ENCODE assay signal across 18 cellular contexts in the genomic region with DNA sequence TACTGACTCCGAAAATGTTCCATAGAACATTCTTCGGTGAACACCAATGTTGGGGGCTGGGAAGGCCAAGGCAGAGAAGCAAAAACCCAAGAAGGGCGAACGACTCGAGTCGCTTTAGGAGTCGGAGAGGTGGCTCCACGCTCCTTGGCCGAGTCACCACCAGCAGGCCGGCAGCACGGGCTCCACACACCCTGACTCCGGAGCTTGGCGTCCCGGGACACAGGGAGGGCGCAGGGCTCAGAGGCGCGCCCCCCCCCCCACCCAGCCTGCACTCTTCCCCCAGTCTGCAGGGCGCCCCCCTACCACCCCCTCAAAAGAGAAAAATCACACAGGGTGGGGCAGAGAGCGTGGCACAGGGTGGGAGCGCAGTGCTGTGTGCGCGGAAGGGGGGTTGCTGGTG. TPM values are rescaled to one million over a fixed set of nuclear protein-coding genes. Genes with fewer than 3 reads are reported as not detected.
DNase-seq lines count a peak whose midpoint lies in the region; ATAC-seq, FAIRE-seq and TF ChIP-seq lines count a peak whose summit lies in the region.
"Had no signal": no experiment of that assay in that cellular context is flagged by ENCODE, and none has a peak within 500 bp of the region (broad histone marks: within the 10 kb centered on the region; RNA-seq: fewer than 3 reads in every experiment).

No MANE protein-coding gene starts in this region.

- no peak overlapping the region for H3K9ac ChIP-seq in HCT116 (ENCODE audit: low read length)
- no peak overlapping the region for H3K9ac ChIP-seq in H1 (replicated peaks in 1 of 4; ENCODE audit: extremely low read depth in 1 of 4, low read depth in 3 of 4, low read length in 3 of 4)
- H3K9ac ChIP-seq in trophoblast cell (ENCODE audit: low read length), result no peak overlapping the region
- H3K9ac ChIP-seq in MM.1S (ENCODE audit: low read length), result no peak overlapping the region
- H3K9ac ChIP-seq: BLaER1 had no signal

- POLR2A ChIA-PET in HCT116 (lab: Charles Lee), result no interaction called here
- POLR2A ChIA-PET in H1 (lab: Charles Lee; ENCODE audit: partially characterized antibody), result interaction anchor here (0.6 to 1.6 kb wide), 3 partner anchors 51 to 125 kb away, joined by 3 to 4 read pairs (median 3); no protein-coding TSS in a partner anchor

- no peak overlapping the region for H2BK15ac ChIP-seq in H1 (ENCODE audit: low read length)

- no peak for TF ChIP-seq POLR2A in HCT116 (IDR thresholded peaks at IDR 0.05; ENCODE audit: borderline replicate concordance, extremely low read depth, insufficient read depth, insufficient read length)
- no peak for TF ChIP-seq POLR2A in H1 (IDR thresholded peaks at IDR 0.05; ENCODE audit: control extremely low read depth in 1 of 2, low read depth in 2 of 2, low read length in 2 of 2)

- H3K4me1 ChIP-seq in HCT116 (ENCODE audit: control insufficient read depth in 1 of 2, insufficient read depth in 2 of 2, low read length in 2 of 2) (peaks cover 0 to 5% of the 10 kb centered on the region in 2 experiments; a peak in 1 of 4 replicates), H1 (replicated peaks in 1 of 4; ENCODE audit: control insufficient read depth in 3 of 4, insufficient read depth in 4 of 4, low read length in 3 of 4) (peaks cover 0 to 4% (median 0%) of the 10 kb centered on the region in 4 experiments; a peak in 1 of 7 replicates), trophoblast cell (ENCODE audit: control insufficient read depth in 1 of 2, insufficient read depth in 2 of 2, low read length in 2 of 2) (peaks cover 0 to 2% of the 10 kb centered on the region in 2 experiments), MM.1S (ENCODE audit: low read length) (no peaks in the 10 kb centered on the region)

- no peak overlapping the region for H3K23ac ChIP-seq in H1 (ENCODE audit: insufficient read length)
- H3K23ac ChIP-seq in trophoblast cell (ENCODE audit: low read length), result peak overlapping the region; percentile 52

- no peak overlapping the region for H3K27ac ChIP-seq in HCT116 (ENCODE audit: low read depth, low read length)
- H3K27ac ChIP-seq in H1 (ENCODE audit: low read depth, low read length), result no peak overlapping the region
- no peak overlapping the region for H3K27ac ChIP-seq in trophoblast cell (ENCODE audit: low read depth, low read length)
- no peak overlapping the region for H3K27ac ChIP-seq in MM.1S (ENCODE audit: low read length)
- H3K27ac ChIP-seq: BLaER1, HL-60 had no signal

- H4K91ac ChIP-seq in H1 (replicated peaks; ENCODE audit: insufficient read length, low read length) (peak overlapping the region; percentile 98), trophoblast cell (ENCODE audit: low read depth, low read length) (no peak overlapping the region)

- CTCF ChIA-PET in HCT116 (lab: Charles Lee) (no interaction called here), H1 (lab: Charles Lee; ENCODE audit: partially characterized antibody) (interaction anchor here (1.0 kb wide), 1 partner anchor 13 kb away, joined by 4 read pairs; no protein-coding TSS in a partner anchor)

- H3K4me2 ChIP-seq in HCT116 (ENCODE audit: low read length) (no peak overlapping the region), H1 (ENCODE audit: insufficient read depth in 1 of 2, low read depth in 2 of 2, low read length in 2 of 2) (no peak overlapping the region), trophoblast cell (ENCODE audit: low read length) (no peak overlapping the region), MM.1S (ENCODE audit: low read depth, low read length) (no peak overlapping the region)
- H3K4me2 ChIP-seq: BLaER1 had no signal

- H2BK12ac ChIP-seq in H1 (ENCODE audit: low read depth, low read length), result no peak overlapping the region
- H2BK12ac ChIP-seq in trophoblast cell (ENCODE audit: low read length), result no peak overlapping the region

- TF ChIP-seq EP300 in H1 (IDR thresholded peaks at IDR 0.05; ENCODE audit: borderline replicate concordance in 1 of 2, low read depth in 2 of 2, low read length in 2 of 2), result no peak

- H2AK5ac ChIP-seq in H1 (ENCODE audit: low read depth, low read length) (peak overlapping the region; percentile 98; the same call in 1 of the 2 replicates), trophoblast cell (ENCODE audit: low read length) (no peak overlapping the region)

- ATAC-seq in HCT116, result 0 out of 2 replicates have a peak, but pooled peaks have one; percentile 7
- no peak for ATAC-seq in GM19324 (IDR thresholded peaks at IDR 0.05; ENCODE audit: low FRiP score, unreplicated experiment)
- no peak for ATAC-seq in GM19397 (IDR thresholded peaks at IDR 0.05; ENCODE audit: unreplicated experiment)
- ATAC-seq: K562 had no signal

- H3K9me2 ChIP-seq in HCT116 (ENCODE audit: insufficient read depth), result no peaks in the 10 kb centered on the region
- H3K9me2 ChIP-seq in MM.1S (replicated peaks; ENCODE audit: insufficient read depth, low read length), result no peaks in the 10 kb centered on the region

- peak; percentile 21 for DNase-seq in activated CD8-positive, alpha-beta memory T cell treated with anti-CD3 and anti-CD28 coated beads for 24 hours
- no peak for DNase-seq in activated CD8-positive, alpha-beta memory T cell treated with anti-CD3 and anti-CD28 coated beads, Interleukin-2, amount 50 U/mL, for 48 hours
- DNase-seq in HCT116 (ENCODE audit: low read depth, low spot score) (no peak), H1 (ENCODE audit: low read depth in 1 of 2, low spot score in 2 of 2) (no peak), trophoblast cell (no peak), MM.1S (no peak)
- DNase-seq: 8988T; CD4-positive, alpha-beta memory T cell; DMS153; DMS79; GDM1 had no signal

- no peaks in the 10 kb centered on the region for H4K20me1 ChIP-seq in HCT116 (ENCODE audit: insufficient read depth)
- H4K20me1 ChIP-seq in H1 (replicated peaks in 1 of 2; ENCODE audit: control insufficient read depth in 1 of 2, insufficient read depth in 2 of 2, low read length in 2 of 2), result peaks cover 0 to 9% of the 10 kb centered on the region in 2 experiments
- H4K20me1 ChIP-seq in MM.1S (ENCODE audit: insufficient read depth, low read length), result no peaks in the 10 kb centered on the region
- H4K20me1 ChIP-seq: BLaER1 had no signal

- H3K4ac ChIP-seq in H1 (replicated peaks; ENCODE audit: insufficient read length, low read depth, low read length) (no peak overlapping the region), trophoblast cell (ENCODE audit: low read depth, low read length) (no peak overlapping the region)

- no peak overlapping the region for H2BK20ac ChIP-seq in H1 (ENCODE audit: low read length)

- H3K23me2 ChIP-seq in H1 (ENCODE audit: low read depth, low read length), result peaks cover 13% of the 10 kb centered on the region

- H3K9me3 ChIP-seq in HCT116 (ENCODE audit: control insufficient read depth in 1 of 2, insufficient read depth in 1 of 2, low read depth in 1 of 2, low read length in 2 of 2) (no peaks in the 10 kb centered on the region; a peak in 1 of 4 replicates), H1 (ENCODE audit: insufficient read depth in 2 of 2, low read depth in 1 of 2, low read length in 1 of 2) (no peaks in the 10 kb centered on the region; a peak in 1 of 4 replicates), trophoblast cell (ENCODE audit: insufficient read depth, low read depth, low read length) (peaks cover 6% of the 10 kb centered on the region), MM.1S (replicated peaks; ENCODE audit: insufficient read depth, low read length) (no peaks in the 10 kb centered on the region)
- H3K9me3 ChIP-seq: BLaER1 had no signal

- peak overlapping the region; percentile 100 for H3K56ac ChIP-seq in H1 (replicated peaks; ENCODE audit: insufficient read length, low read depth, low read length)

- no peak for FAIRE-seq in H1 (lab: Jason Lieb, UNC)
- FAIRE-seq: GM12892, GM18507, K562 had no signal

- intact Hi-C loops in HCT116 (cut with micrococcal nuclease), result no loop called here

- H3K79me2 ChIP-seq in HCT116 (ENCODE audit: insufficient read depth, low read length) (no peaks in the 10 kb centered on the region), H1 (ENCODE audit: control insufficient read depth in 1 of 2, insufficient read depth in 2 of 2, low read length in 2 of 2) (peaks cover 0 to 7% of the 10 kb centered on the region in 2 experiments; a peak in 1 of 4 replicates), trophoblast cell (ENCODE audit: control insufficient read depth, insufficient read depth, low read length, poor library complexity) (no peaks in the 10 kb centered on the region), MM.1S (ENCODE audit: low read length) (no peaks in the 10 kb centered on the region)

- H3K14ac ChIP-seq in H1 (ENCODE audit: insufficient read length), result no peak overlapping the region
- no peak overlapping the region for H3K14ac ChIP-seq in trophoblast cell (ENCODE audit: low read length)

- H2BK120ac ChIP-seq in H1 (replicated peaks; ENCODE audit: low read depth, low read length) (no peak overlapping the region), trophoblast cell (ENCODE audit: insufficient read depth, low read length, poor library complexity) (no peak overlapping the region)

- RAD21 ChIA-PET in HCT116 (lab: Charles Lee; ENCODE audit: low non-redundant PET in 1 of 2, low total read pairs in 2 of 2, uncharacterized antibody in 2 of 2, unreplicated experiment in 2 of 2), result no interaction called here

- H3K27me3 ChIP-seq in HCT116 (ENCODE audit: insufficient read depth, low read length), result no peaks in the 10 kb centered on the region
- H3K27me3 ChIP-seq in H1 (replicated peaks in 1 of 4; ENCODE audit: control insufficient read depth in 3 of 4, extremely low read depth in 1 of 4, insufficient read depth in 3 of 4, low read length in 3 of 4), result no peaks in the 10 kb centered on the region
- H3K27me3 ChIP-seq in trophoblast cell (ENCODE audit: insufficient read depth, low read length), result no peaks in the 10 kb centered on the region
- H3K27me3 ChIP-seq in MM.1S (replicated peaks; ENCODE audit: insufficient read depth, low read length), result no peaks in the 10 kb centered on the region
- H3K27me3 ChIP-seq: BLaER1 had no signal

- H4K5ac ChIP-seq in H1 (ENCODE audit: insufficient read length, low read depth, low read length), result no peak overlapping the region

- no TSS peak for BruUV-seq in HCT116 (replicated peaks; lab: Mats Ljungman, UMichigan)

- H2AFZ ChIP-seq in HCT116 (ENCODE audit: low read depth, low read length, poor library complexity, severe bottlenecking), result no peak overlapping the region
- no peak overlapping the region for H2AFZ ChIP-seq in H1 (ENCODE audit: low read length)
- H2AFZ ChIP-seq in trophoblast cell (ENCODE audit: insufficient read depth, low read length, poor library complexity), result no peak overlapping the region
- H2AFZ ChIP-seq in MM.1S (ENCODE audit: low read length), result no peak overlapping the region

- H4K12ac ChIP-seq in trophoblast cell (ENCODE audit: low read depth, low read length), result no peak overlapping the region

- H2BK5ac ChIP-seq in H1 (ENCODE audit: low read depth, low read length) (no peak overlapping the region; the same call in 1 of the 2 replicates), trophoblast cell (ENCODE audit: low read depth, low read length, poor library complexity) (no peak overlapping the region)

- no peaks in the 10 kb centered on the region for H3F3A ChIP-seq in MM.1S (ENCODE audit: insufficient read depth, low read length)

- H3K79me1 ChIP-seq in H1 (ENCODE audit: low read depth, low read length) (no peaks in the 10 kb centered on the region), trophoblast cell (ENCODE audit: low read length) (no peaks in the 10 kb centered on the region)

- H3K4me3 ChIP-seq in HCT116 (replicated peaks in 1 of 2; ENCODE audit: low read depth in 1 of 2, low read length in 2 of 2), result no peak overlapping the region
- no peak overlapping the region for H3K4me3 ChIP-seq in H1 (ENCODE audit: extremely low read depth in 1 of 4, insufficient read depth in 2 of 4, low read depth in 3 of 4, low read length in 4 of 4)
- peak overlapping the region; percentile 28 for H3K4me3 ChIP-seq in trophoblast cell (ENCODE audit: low read depth, low read length)
- H3K4me3 ChIP-seq in MM.1S (ENCODE audit: low read length), result no peak overlapping the region
- H3K4me3 ChIP-seq: BLaER1, K562 had no signal

- H4K8ac ChIP-seq in H1 (ENCODE audit: extremely low read depth, insufficient read depth, low read length), result no peak overlapping the region
- H4K8ac ChIP-seq in trophoblast cell (ENCODE audit: low read depth, low read length), result no peak overlapping the region

- H3K36me3 ChIP-seq in HCT116 (ENCODE audit: control insufficient read depth in 1 of 2, insufficient read depth in 2 of 2, low read length in 2 of 2) (no peaks in the 10 kb centered on the region), H1 (ENCODE audit: control insufficient read depth in 2 of 4, insufficient read depth in 4 of 4, low read length in 3 of 4) (no peaks in the 10 kb centered on the region; a peak in 1 of 8 replicates), trophoblast cell (ENCODE audit: control insufficient read depth in 1 of 2, insufficient read depth in 2 of 2, low read length in 2 of 2) (no peaks in the 10 kb centered on the region), MM.1S (replicated peaks; ENCODE audit: insufficient read depth, low read length) (no peaks in the 10 kb centered on the region)
- H3K36me3 ChIP-seq: BLaER1 had no signal

- no peak overlapping the region for H3K18ac ChIP-seq in H1 (ENCODE audit: extremely low read depth, low read length)
- no peak overlapping the region for H3K18ac ChIP-seq in trophoblast cell (ENCODE audit: low read length)

- TF ChIP-seq RAD21 in HCT116 (IDR thresholded peaks at IDR 0.05; ENCODE audit: low read depth) (no peak), H1 (IDR thresholded peaks at IDR 0.05 in 1 of 2, conservative IDR thresholded peaks at IDR 0.05 in 1 of 2; ENCODE audit: low read depth in 2 of 2, low read length in 2 of 2) (no peak)

- TF ChIP-seq CTCF in HCT116 (IDR thresholded peaks at IDR 0.05 in 2 of 3, conservative IDR thresholded peaks at IDR 0.05 in 1 of 3; ENCODE audit: borderline replicate concordance in 1 of 3, insufficient read depth in 1 of 3, low read depth in 2 of 3, low read length in 2 of 3) (no peak), H1 (IDR thresholded peaks at IDR 0.05; ENCODE audit: control extremely low read depth in 1 of 3, insufficient read depth in 1 of 3, low read depth in 1 of 3, low read length in 3 of 3) (no peak), MM.1S (IDR thresholded peaks at IDR 0.05; ENCODE audit: low read length) (no peak)

- 93% methylated on average over 12 of the region's 22 CpGs; no CpG with 5 or more reads in 1 of the 2 experiments for WGBS in H1 (ENCODE audit: extremely low coverage in 1 of 2, insufficient coverage in 1 of 2, insufficient read length in 1 of 2, insufficient replicate concordance in 2 of 2, low coverage in 1 of 2, low lambda C conversion rate in 2 of 2, missing lambda C conversion rate in 1 of 2), 2 experiments
- no CpG with 5 or more reads among the region's 22 CpGs for WGBS in trophoblast cell (ENCODE audit: extremely low coverage, insufficient coverage, insufficient read length)

RNA-seq across cellular contexts. Expression of a gene that starts 7.5 kb away (rescaled TPM):
- total RNA-seq in HCT116 (2021; ENCODE audit: unreplicated experiment), result 27.0 TPM
- polyA plus RNA-seq in HCT116 (2012), result 14.9 and 20.5 TPM in 2 replicates
- total RNA-seq in H1 (2021; fragmentation: NEBNext Ultra II Directional; extraction: Animal tissue kit (Norgen Biotek cat#: 25700)), result 32.7 and 40.2 TPM in 2 replicates
- 12.2 and 13.7 TPM in 2 replicates for polyA plus RNA-seq in H1 (2011; rRNA removed)
- polyA plus RNA-seq in H1 (2011; cell fraction: cytosol; rRNA removed), result 19.4 TPM
- 11.4 TPM for polyA plus RNA-seq in H1 (2011; cell fraction: nucleus; rRNA removed)
- polyA plus RNA-seq in H1 (2012, experiment 1 of 2), result 20.8 to 26.7 TPM (median 24.0 TPM) in 4 replicates
- polyA plus RNA-seq in H1 (2012, experiment 2 of 2), result 30.1 TPM
- 25.8 TPM for polyA plus RNA-seq in H1 (2013, experiment 1 of 2)
- 25.8 TPM for polyA plus RNA-seq in H1 (2013, experiment 2 of 2)
- 10.3 and 10.4 TPM in 2 replicates for polyA minus RNA-seq in H1 (2011; rRNA and poly(A)+ RNA removed)
- 8.7 TPM for polyA minus RNA-seq in H1 (2011; cell fraction: cytosol; rRNA and poly(A)+ RNA removed)
- polyA minus RNA-seq in H1 (2011; cell fraction: nucleus; rRNA and poly(A)+ RNA removed), result 6.1 TPM
- 45.0 and 46.2 TPM in 2 replicates for polyA plus RNA-seq in trophoblast cell (2013)

RNA-seq across cellular contexts. Expression of a gene that starts 31.3 kb away (rescaled TPM):
- total RNA-seq in HCT116 (2021; ENCODE audit: unreplicated experiment), result 38.2 TPM
- polyA plus RNA-seq in HCT116 (2012), result 20.6 and 23.2 TPM in 2 replicates
- 40.8 and 42.7 TPM in 2 replicates for total RNA-seq in H1 (2021; fragmentation: NEBNext Ultra II Directional; extraction: Animal tissue kit (Norgen Biotek cat#: 25700))
- polyA plus RNA-seq in H1 (2011; rRNA removed), result 11.7 and 13.9 TPM in 2 replicates
- polyA plus RNA-seq in H1 (2011; cell fraction: cytosol; rRNA removed), result 22.5 TPM
- polyA plus RNA-seq in H1 (2011; cell fraction: nucleus; rRNA removed), result 15.1 TPM
- polyA plus RNA-seq in H1 (2012, experiment 1 of 2), result 31.8 to 34.8 TPM (median 33.6 TPM) in 4 replicates
- polyA plus RNA-seq in H1 (2012, experiment 2 of 2), result 9.2 TPM
- 30.0 TPM for polyA plus RNA-seq in H1 (2013, experiment 1 of 2)
- 30.4 TPM for polyA plus RNA-seq in H1 (2013, experiment 2 of 2)
- 11.2 and 11.5 TPM in 2 replicates for polyA minus RNA-seq in H1 (2011; rRNA and poly(A)+ RNA removed)
- 21.4 TPM for polyA minus RNA-seq in H1 (2011; cell fraction: cytosol; rRNA and poly(A)+ RNA removed)
- polyA minus RNA-seq in H1 (2011; cell fraction: nucleus; rRNA and poly(A)+ RNA removed), result 21.8 TPM
- polyA plus RNA-seq in trophoblast cell (2013), result 17.5 and 18.4 TPM in 2 replicates

RNA-seq across cellular contexts. Expression of a gene that starts 48.2 kb away (rescaled TPM):
- total RNA-seq in HCT116 (2021; ENCODE audit: unreplicated experiment), result 1,694 TPM
- 1,040 and 1,126 TPM in 2 replicates for polyA plus RNA-seq in HCT116 (2012)
- total RNA-seq in H1 (2021; fragmentation: NEBNext Ultra II Directional; extraction: Animal tissue kit (Norgen Biotek cat#: 25700)), result 1,867 and 1,891 TPM in 2 replicates
- polyA plus RNA-seq in H1 (2011; rRNA removed), result 765 and 1,314 TPM in 2 replicates
- polyA plus RNA-seq in H1 (2011; cell fraction: cytosol; rRNA removed), result 1,935 TPM
- polyA plus RNA-seq in H1 (2011; cell fraction: nucleus; rRNA removed), result 982 TPM
- polyA plus RNA-seq in H1 (2012, experiment 1 of 2), result 1,519 to 2,491 TPM (median 1,703 TPM) in 4 replicates
- polyA plus RNA-seq in H1 (2012, experiment 2 of 2), result 1,600 TPM
- 4,759 TPM for polyA plus RNA-seq in H1 (2013, experiment 1 of 2)
- polyA plus RNA-seq in H1 (2013, experiment 2 of 2), result 4,618 TPM
- 203 and 227 TPM in 2 replicates for polyA minus RNA-seq in H1 (2011; rRNA and poly(A)+ RNA removed)
- polyA minus RNA-seq in H1 (2011; cell fraction: cytosol; rRNA and poly(A)+ RNA removed), result 340 TPM
- 248 TPM for polyA minus RNA-seq in H1 (2011; cell fraction: nucleus; rRNA and poly(A)+ RNA removed)
- polyA plus RNA-seq in trophoblast cell (2013), result 2,783 and 2,826 TPM in 2 replicates
